Comparison of ENCODE assay signal across 8 cellular contexts in the genomic region with DNA sequence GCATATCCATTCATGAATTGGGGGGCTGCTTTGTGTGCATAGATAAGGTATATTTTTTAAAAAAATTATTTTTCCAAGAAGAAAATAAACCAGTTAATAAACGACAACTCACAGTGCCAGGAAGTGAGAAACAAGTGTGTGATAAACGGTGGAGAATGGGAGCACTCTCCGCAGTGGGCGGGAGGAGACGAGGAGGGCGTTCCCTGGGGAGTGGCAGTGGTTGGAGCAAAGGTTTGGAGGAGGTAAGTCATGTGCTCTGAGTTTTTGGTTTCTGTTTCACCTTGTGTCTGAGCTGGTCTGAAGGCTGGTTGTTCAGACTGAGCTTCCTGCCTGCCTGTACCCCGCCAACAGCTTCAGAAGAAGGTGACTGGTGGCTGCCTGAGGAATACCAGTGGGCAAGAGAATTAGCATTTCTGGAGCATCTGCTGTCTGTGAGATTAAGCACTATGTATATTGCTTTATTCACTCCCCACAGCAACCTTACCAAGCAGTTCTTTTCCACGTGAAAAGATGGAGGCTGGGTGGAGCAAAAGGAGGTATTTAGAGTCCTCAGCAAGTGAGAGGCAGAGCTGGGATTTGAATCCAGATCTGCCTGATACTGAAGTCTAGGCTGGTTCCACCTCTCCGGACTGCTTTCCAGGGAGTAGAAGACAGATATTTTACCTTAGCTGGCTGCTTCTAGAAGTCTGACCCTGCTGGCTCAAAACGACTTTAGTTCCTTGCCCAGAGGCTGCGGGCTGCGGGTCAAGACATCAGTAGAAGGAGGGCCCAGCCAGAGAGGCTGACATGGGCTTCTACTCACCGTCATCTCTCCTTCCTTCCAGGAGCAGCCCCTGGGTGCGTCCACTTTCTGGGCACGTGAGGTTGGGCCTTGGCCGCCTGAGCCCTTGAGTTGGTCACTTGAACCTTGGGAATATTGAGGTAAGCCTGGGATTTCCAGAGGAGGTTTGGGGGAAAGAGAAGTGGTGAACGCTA. TPM values are rescaled to one million over a fixed set of nuclear protein-coding genes. Genes with fewer than 3 reads are reported as not detected.
A peak's percentile ranks its signal among the peaks of the same experiment; 100 is the strongest.
DNase-seq lines count a peak whose midpoint lies in the region; ATAC-seq and TF ChIP-seq lines count a peak whose summit lies in the region.

No MANE protein-coding gene starts in this region.

- peak overlapping the region; percentile 21 for H3K27ac ChIP-seq in AG04450 (ENCODE audit: low read depth, low read length)
- H3K27ac ChIP-seq in duodenal mucosa (ENCODE audit: low read depth, low read length): peak overlapping the region; percentile 85
- peak overlapping the region; percentile 89 for H3K27ac ChIP-seq in muscle layer of duodenum (ENCODE audit: low read length)
- H3K27ac ChIP-seq in suprapubic skin: peak overlapping the region; percentile 49

- H3K4me1 ChIP-seq in duodenal mucosa (ENCODE audit: control insufficient read depth in 1 of 2, insufficient read depth in 2 of 2, low read length in 2 of 2) (peaks cover 29 to 38% of the 10 kb centered on the region in 2 donors), muscle layer of duodenum (ENCODE audit: control insufficient read depth in 1 of 2, insufficient read depth in 2 of 2, low read length in 2 of 2) (peaks cover 0 to 13% of the 10 kb centered on the region in 2 donors), suprapubic skin (peaks cover 50% of the 10 kb centered on the region)

- TF ChIP-seq POLR2A in suprapubic skin (IDR thresholded peaks at IDR 0.05): no peak

- H3K4me3 ChIP-seq in AG04450 (ENCODE audit: low read depth, low read length): no peak overlapping the region
- H3K4me3 ChIP-seq in duodenal mucosa (ENCODE audit: low read depth in 1 of 2, low read length in 2 of 2): peak overlapping the region; percentile 77 to 97
- H3K4me3 ChIP-seq in muscle layer of duodenum (ENCODE audit: low read depth in 1 of 2, low read length in 2 of 2): peak overlapping the region; percentile 24 to 78
- H3K4me3 ChIP-seq in suprapubic skin: peak overlapping the region; percentile 39

- WGBS in suprapubic skin: 55% methylated on average over 17 of the region's 17 CpGs

- TF ChIP-seq CTCF in AG04450 (IDR thresholded peaks at IDR 0.05; ENCODE audit: low read depth, low read length) (no peak), suprapubic skin (IDR thresholded peaks at IDR 0.05) (no peak)

- no peaks in the 10 kb centered on the region for H3K36me3 ChIP-seq in duodenal mucosa (ENCODE audit: control insufficient read depth in 1 of 2, insufficient read depth in 2 of 2, low read length in 2 of 2)
- H3K36me3 ChIP-seq in muscle layer of duodenum (ENCODE audit: control insufficient read depth in 1 of 2, insufficient read depth in 2 of 2, low read length in 2 of 2): no peaks in the 10 kb centered on the region
- no peaks in the 10 kb centered on the region for H3K36me3 ChIP-seq in suprapubic skin

- CTCF ChIA-PET in AG04450 (lab: Charles Lee): interaction anchor here (0.5 to 3.2 kb wide), 24 partner anchors 13 to 520 kb away, joined by 3 to 73 read pairs (median 5); a partner anchor contains a TSS

- ATAC-seq in GM19023 (IDR thresholded peaks at IDR 0.05; ENCODE audit: unreplicated experiment) (peak; percentile 91), HG03135 (IDR thresholded peaks at IDR 0.05; ENCODE audit: unreplicated experiment) (peak; percentile 87)

- no peak for TF ChIP-seq EP300 in suprapubic skin (IDR thresholded peaks at IDR 0.05)

- H3K9me3 ChIP-seq in AG04450 (ENCODE audit: control insufficient read depth, insufficient read depth, low read length) (no peaks in the 10 kb centered on the region), duodenal mucosa (ENCODE audit: control insufficient read depth in 1 of 2, low read length in 2 of 2) (no peaks in the 10 kb centered on the region), muscle layer of duodenum (ENCODE audit: control insufficient read depth in 1 of 2, low read length in 2 of 2) (no peaks in the 10 kb centered on the region), suprapubic skin (no peaks in the 10 kb centered on the region)

- POLR2A ChIA-PET in AG04450 (lab: Yijun Ruan, JAX): no interaction called here

- DNase-seq in AG04450 (ENCODE audit: low read depth, low spot score) (no peak), NCI-H2196 treated with DMSO at 0.1 percent for 48 hours (lab: John Stamatoyannopoulos, UW; ENCODE audit: unreplicated experiment) (peak; percentile 93), suprapubic skin (ENCODE audit: low spot score in 2 of 2) (no peak)
- peak; percentile 75 for DNase-seq in activated CD4-positive, alpha-beta T cell treated with anti-CD3 and anti-CD28 coated beads for 1 hour

- peak overlapping the region; percentile 67 to 96 for H3K9ac ChIP-seq in duodenal mucosa (ENCODE audit: low read depth in 1 of 2, low read length in 2 of 2)

- H3K27me3 ChIP-seq in AG04450 (ENCODE audit: control insufficient read depth, insufficient read depth, low read length): no peaks in the 10 kb centered on the region
- no peaks in the 10 kb centered on the region for H3K27me3 ChIP-seq in duodenal mucosa (ENCODE audit: control insufficient read depth in 1 of 2, insufficient read depth in 2 of 2, low read length in 2 of 2)
- H3K27me3 ChIP-seq in muscle layer of duodenum (ENCODE audit: low read depth, low read length): no peaks in the 10 kb centered on the region
- no peaks in the 10 kb centered on the region for H3K27me3 ChIP-seq in suprapubic skin

RNA-seq across cellular contexts. Expression of a gene that starts 26.9 kb away (rescaled TPM):
- 17.4 and 20.8 TPM in 2 replicates for polyA plus RNA-seq in AG04450 (2011; rRNA removed)
- polyA minus RNA-seq in AG04450 (2011; rRNA and poly(A)+ RNA removed): 11.0 and 13.9 TPM in 2 replicates
- total RNA-seq in suprapubic skin: 10 to 100 TPM; 11.9 to 22.7 (median 17.2) TPM

RNA-seq across cellular contexts. Expression of a gene that starts 50.5 kb away (rescaled TPM):
- polyA plus RNA-seq in AG04450 (2011; rRNA removed): 1.5 and 2.6 TPM in 2 replicates
- 2.8 and 3.2 TPM in 2 replicates for polyA minus RNA-seq in AG04450 (2011; rRNA and poly(A)+ RNA removed)
- total RNA-seq in suprapubic skin: 10 to 100 TPM in 1 of 4 donors, 1 to 10 TPM in 3; 3.7 to 19.0 (median 7.4) TPM

Comparison
In these comparisons a context has a peak if more than half of its experiments do, and no peak if none do; other contexts are left out.
1. DNase-seq: peak in NCI-H2196 treated with DMSO at 0.1 percent for 48 hours (single experiment) and activated CD4-positive, alpha-beta T cell treated with anti-CD3 and anti-CD28 coated beads for 1 hour (single experiment); none in AG04450 (single experiment) and suprapubic skin (0 of 2).
2. H3K27ac ChIP-seq: peak in every context shown above with its lines; median percentile 89 in muscle layer of duodenum; 85 in duodenal mucosa; 49 in suprapubic skin; 21 in AG04450.